ENCODE assay signal across 1 cellular context in the genomic region with DNA sequence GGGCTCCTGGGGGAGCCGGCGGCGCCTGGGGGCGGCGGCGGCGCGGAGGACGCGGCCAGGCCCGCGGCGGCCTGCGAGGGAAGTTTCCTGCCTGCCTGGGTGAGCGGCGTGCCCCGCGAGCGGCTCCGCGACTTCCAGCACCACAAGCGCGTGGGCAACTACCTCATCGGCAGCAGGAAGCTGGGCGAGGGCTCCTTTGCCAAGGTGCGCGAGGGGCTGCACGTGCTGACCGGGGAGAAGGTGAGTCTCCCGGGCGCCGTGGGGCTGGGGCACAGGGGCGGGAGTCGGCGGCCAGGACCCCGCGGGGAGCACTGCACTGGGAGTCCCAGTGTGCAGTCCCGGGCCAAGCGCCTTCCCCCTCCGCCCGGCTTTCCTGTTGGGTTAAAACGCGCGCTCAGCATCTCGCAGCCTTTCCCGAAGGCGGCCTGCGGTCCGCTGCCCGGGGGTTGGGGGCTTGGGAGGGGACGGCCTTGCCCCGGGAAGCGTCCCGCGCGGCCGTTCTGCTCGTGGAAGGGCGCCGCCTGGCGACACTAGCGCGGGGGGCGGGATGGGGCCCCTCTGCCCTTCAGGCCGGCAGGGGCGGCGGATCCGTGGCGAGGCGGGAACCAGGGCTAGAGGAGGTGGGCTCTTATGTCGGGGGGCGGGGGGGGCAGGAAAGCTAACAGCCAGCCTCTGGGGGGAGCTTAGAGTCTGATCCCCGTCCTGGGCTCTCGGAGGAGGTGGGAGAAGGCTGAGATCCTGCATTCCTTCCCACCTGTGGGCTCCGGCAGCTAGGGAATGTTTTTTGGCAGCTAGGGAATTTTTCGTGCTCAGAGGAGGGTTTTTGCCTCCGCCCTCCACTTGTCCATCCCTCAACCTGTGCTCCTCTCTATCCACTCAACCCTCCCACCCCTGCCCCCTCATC.
TF ChIP-seq lines count a peak whose summit lies in the region.

No MANE protein-coding gene starts in this region.

TF ChIP-seq in HepG2, 621 proteins besides CTCF, POLR2A, EP300 and RAD21 (continued from another document and continues in another):
- TF ChIP-seq, protein P1, sequence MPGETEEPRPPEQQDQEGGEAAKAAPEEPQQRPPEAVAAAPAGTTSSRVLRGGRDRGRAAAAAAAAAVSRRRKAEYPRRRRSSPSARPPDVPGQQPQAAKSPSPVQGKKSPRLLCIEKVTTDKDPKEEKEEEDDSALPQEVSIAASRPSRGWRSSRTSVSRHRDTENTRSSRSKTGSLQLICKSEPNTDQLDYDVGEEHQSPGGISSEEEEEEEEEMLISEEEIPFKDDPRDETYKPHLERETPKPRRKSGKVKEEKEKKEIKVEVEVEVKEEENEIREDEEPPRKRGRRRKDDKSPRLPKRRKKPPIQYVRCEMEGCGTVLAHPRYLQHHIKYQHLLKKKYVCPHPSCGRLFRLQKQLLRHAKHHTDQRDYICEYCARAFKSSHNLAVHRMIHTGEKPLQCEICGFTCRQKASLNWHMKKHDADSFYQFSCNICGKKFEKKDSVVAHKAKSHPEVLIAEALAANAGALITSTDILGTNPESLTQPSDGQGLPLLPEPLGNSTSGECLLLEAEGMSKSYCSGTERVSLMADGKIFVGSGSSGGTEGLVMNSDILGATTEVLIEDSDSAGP (CRISPR knock-in tag; IDR thresholded peaks at IDR 0.05; ENCODE audit: borderline replicate concordance): peak; percentile 72; the same call in 1 of the 2 replicates
- TF ChIP-seq MTA1 (CRISPR knock-in tag; IDR thresholded peaks at IDR 0.05; ENCODE audit: borderline replicate concordance) (peak; percentile 34; the same call in 1 of the 2 replicates), ZNF747 (CRISPR knock-in tag; IDR thresholded peaks at IDR 0.05; ENCODE audit: borderline replicate concordance) (0 out of 2 replicates have a peak, but pooled peaks have one; percentile 24), FOXJ3 (CRISPR knock-in tag; IDR thresholded peaks at IDR 0.05; ENCODE audit: borderline replicate concordance) (no peak), REL (CRISPR knock-in tag; conservative IDR thresholded peaks at IDR 0.05) (no peak), PRPF4 (IDR thresholded peaks at IDR 0.05; ENCODE audit: low read depth, low read length, poor library complexity, severe bottlenecking) (no peak), ASH2L (IDR thresholded peaks at IDR 0.05; ENCODE audit: insufficient read length, low read depth, low read length) (no peak), RAD51 (IDR thresholded peaks at IDR 0.05; ENCODE audit: borderline replicate concordance) (no peak), ZNF143 (CRISPR knock-in tag; IDR thresholded peaks at IDR 0.05) (no peak), ADNP (CRISPR knock-in tag; IDR thresholded peaks at IDR 0.05) (0 out of 2 replicates have a peak, but pooled peaks have one; percentile 45), SAP130 (CRISPR knock-in tag; IDR thresholded peaks at IDR 0.05; ENCODE audit: low read depth) (peak; percentile 51; the same call in 1 of the 2 replicates), NONO (IDR thresholded peaks at IDR 0.05) (no peak), NONO (CRISPR knock-in tag; conservative IDR thresholded peaks at IDR 0.05) (peak; percentile 59; the same call in 1 of the 2 replicates), ZMYM4 (CRISPR knock-in tag; IDR thresholded peaks at IDR 0.05) (peak; percentile 56; the same call in 1 of the 2 replicates), ZNF777 (CRISPR knock-in tag; IDR thresholded peaks at IDR 0.05) (0 out of 2 replicates have a peak, but pooled peaks have one; percentile 4), ZSCAN31 (CRISPR knock-in tag; IDR thresholded peaks at IDR 0.05; ENCODE audit: low read depth) (0 out of 2 replicates have a peak, but pooled peaks have one; percentile 49), ATRX (CRISPR knock-in tag; IDR thresholded peaks at IDR 0.05; ENCODE audit: borderline replicate concordance) (no peak), HNRNPLL (IDR thresholded peaks at IDR 0.05; ENCODE audit: low read depth, low read length, poor library complexity, severe bottlenecking) (peak; percentile 37), AGO2 (optimal IDR thresholded peaks at IDR 0.05; ENCODE audit: low read depth, low read length) (peak; percentile 33), KDM3A (CRISPR knock-in tag; IDR thresholded peaks at IDR 0.05; ENCODE audit: low read depth) (0 out of 2 replicates have a peak, but pooled peaks have one; percentile 36), TARDBP (CRISPR knock-in tag; IDR thresholded peaks at IDR 0.05) (peak; percentile 46; the same call in 1 of the 2 replicates), MTF2 (CRISPR knock-in tag; IDR thresholded peaks at IDR 0.05; ENCODE audit: borderline replicate concordance) (0 out of 2 replicates have a peak, but pooled peaks have one; percentile 42)
- TF ChIP-seq, protein P2, sequence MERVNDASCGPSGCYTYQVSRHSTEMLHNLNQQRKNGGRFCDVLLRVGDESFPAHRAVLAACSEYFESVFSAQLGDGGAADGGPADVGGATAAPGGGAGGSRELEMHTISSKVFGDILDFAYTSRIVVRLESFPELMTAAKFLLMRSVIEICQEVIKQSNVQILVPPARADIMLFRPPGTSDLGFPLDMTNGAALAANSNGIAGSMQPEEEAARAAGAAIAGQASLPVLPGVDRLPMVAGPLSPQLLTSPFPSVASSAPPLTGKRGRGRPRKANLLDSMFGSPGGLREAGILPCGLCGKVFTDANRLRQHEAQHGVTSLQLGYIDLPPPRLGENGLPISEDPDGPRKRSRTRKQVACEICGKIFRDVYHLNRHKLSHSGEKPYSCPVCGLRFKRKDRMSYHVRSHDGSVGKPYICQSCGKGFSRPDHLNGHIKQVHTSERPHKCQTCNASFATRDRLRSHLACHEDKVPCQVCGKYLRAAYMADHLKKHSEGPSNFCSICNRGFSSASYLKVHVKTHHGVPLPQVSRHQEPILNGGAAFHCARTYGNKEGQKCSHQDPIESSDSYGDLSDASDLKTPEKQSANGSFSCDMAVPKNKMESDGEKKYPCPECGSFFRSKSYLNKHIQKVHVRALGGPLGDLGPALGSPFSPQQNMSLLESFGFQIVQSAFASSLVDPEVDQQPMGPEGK (CRISPR knock-in tag; IDR thresholded peaks at IDR 0.05): peak; percentile 96
- TF ChIP-seq, protein P3, sequence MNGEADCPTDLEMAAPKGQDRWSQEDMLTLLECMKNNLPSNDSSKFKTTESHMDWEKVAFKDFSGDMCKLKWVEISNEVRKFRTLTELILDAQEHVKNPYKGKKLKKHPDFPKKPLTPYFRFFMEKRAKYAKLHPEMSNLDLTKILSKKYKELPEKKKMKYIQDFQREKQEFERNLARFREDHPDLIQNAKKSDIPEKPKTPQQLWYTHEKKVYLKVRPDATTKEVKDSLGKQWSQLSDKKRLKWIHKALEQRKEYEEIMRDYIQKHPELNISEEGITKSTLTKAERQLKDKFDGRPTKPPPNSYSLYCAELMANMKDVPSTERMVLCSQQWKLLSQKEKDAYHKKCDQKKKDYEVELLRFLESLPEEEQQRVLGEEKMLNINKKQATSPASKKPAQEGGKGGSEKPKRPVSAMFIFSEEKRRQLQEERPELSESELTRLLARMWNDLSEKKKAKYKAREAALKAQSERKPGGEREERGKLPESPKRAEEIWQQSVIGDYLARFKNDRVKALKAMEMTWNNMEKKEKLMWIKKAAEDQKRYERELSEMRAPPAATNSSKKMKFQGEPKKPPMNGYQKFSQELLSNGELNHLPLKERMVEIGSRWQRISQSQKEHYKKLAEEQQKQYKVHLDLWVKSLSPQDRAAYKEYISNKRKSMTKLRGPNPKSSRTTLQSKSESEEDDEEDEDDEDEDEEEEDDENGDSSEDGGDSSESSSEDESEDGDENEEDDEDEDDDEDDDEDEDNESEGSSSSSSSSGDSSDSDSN (CRISPR knock-in tag; IDR thresholded peaks at IDR 0.05): peak; percentile 55
- TF ChIP-seq, protein P4, sequence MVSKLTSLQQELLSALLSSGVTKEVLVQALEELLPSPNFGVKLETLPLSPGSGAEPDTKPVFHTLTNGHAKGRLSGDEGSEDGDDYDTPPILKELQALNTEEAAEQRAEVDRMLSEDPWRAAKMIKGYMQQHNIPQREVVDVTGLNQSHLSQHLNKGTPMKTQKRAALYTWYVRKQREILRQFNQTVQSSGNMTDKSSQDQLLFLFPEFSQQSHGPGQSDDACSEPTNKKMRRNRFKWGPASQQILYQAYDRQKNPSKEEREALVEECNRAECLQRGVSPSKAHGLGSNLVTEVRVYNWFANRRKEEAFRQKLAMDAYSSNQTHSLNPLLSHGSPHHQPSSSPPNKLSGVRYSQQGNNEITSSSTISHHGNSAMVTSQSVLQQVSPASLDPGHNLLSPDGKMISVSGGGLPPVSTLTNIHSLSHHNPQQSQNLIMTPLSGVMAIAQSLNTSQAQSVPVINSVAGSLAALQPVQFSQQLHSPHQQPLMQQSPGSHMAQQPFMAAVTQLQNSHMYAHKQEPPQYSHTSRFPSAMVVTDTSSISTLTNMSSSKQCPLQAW (CRISPR knock-in tag; IDR thresholded peaks at IDR 0.05): 0 out of 2 replicates have a peak, but pooled peaks have one; percentile 25
- TF ChIP-seq, protein P5, sequence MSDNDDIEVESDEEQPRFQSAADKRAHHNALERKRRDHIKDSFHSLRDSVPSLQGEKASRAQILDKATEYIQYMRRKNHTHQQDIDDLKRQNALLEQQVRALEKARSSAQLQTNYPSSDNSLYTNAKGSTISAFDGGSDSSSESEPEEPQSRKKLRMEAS (IDR thresholded peaks at IDR 0.05): peak; percentile 58
- TF ChIP-seq, protein P6, sequence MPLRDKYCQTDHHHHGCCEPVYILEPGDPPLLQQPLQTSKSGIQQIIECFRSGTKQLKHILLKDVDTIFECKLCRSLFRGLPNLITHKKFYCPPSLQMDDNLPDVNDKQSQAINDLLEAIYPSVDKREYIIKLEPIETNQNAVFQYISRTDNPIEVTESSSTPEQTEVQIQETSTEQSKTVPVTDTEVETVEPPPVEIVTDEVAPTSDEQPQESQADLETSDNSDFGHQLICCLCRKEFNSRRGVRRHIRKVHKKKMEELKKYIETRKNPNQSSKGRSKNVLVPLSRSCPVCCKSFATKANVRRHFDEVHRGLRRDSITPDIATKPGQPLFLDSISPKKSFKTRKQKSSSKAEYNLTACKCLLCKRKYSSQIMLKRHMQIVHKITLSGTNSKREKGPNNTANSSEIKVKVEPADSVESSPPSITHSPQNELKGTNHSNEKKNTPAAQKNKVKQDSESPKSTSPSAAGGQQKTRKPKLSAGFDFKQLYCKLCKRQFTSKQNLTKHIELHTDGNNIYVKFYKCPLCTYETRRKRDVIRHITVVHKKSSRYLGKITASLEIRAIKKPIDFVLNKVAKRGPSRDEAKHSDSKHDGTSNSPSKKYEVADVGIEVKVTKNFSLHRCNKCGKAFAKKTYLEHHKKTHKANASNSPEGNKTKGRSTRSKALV (CRISPR knock-in tag; IDR thresholded peaks at IDR 0.05): 0 out of 2 replicates have a peak, but pooled peaks have one; percentile 23
- TF ChIP-seq, protein P7, sequence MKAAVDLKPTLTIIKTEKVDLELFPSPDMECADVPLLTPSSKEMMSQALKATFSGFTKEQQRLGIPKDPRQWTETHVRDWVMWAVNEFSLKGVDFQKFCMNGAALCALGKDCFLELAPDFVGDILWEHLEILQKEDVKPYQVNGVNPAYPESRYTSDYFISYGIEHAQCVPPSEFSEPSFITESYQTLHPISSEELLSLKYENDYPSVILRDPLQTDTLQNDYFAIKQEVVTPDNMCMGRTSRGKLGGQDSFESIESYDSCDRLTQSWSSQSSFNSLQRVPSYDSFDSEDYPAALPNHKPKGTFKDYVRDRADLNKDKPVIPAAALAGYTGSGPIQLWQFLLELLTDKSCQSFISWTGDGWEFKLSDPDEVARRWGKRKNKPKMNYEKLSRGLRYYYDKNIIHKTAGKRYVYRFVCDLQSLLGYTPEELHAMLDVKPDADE (CRISPR knock-in tag; IDR thresholded peaks at IDR 0.05): no peak
- TF ChIP-seq, protein P8, sequence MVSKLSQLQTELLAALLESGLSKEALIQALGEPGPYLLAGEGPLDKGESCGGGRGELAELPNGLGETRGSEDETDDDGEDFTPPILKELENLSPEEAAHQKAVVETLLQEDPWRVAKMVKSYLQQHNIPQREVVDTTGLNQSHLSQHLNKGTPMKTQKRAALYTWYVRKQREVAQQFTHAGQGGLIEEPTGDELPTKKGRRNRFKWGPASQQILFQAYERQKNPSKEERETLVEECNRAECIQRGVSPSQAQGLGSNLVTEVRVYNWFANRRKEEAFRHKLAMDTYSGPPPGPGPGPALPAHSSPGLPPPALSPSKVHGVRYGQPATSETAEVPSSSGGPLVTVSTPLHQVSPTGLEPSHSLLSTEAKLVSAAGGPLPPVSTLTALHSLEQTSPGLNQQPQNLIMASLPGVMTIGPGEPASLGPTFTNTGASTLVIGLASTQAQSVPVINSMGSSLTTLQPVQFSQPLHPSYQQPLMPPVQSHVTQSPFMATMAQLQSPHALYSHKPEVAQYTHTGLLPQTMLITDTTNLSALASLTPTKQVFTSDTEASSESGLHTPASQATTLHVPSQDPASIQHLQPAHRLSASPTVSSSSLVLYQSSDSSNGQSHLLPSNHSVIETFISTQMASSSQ (IDR thresholded peaks at IDR 0.05; ENCODE audit: low read depth): no peak
- TF ChIP-seq, protein P8 (CRISPR knock-in tag; IDR thresholded peaks at IDR 0.05; ENCODE audit: borderline replicate concordance): no peak
- TF ChIP-seq, protein P9, sequence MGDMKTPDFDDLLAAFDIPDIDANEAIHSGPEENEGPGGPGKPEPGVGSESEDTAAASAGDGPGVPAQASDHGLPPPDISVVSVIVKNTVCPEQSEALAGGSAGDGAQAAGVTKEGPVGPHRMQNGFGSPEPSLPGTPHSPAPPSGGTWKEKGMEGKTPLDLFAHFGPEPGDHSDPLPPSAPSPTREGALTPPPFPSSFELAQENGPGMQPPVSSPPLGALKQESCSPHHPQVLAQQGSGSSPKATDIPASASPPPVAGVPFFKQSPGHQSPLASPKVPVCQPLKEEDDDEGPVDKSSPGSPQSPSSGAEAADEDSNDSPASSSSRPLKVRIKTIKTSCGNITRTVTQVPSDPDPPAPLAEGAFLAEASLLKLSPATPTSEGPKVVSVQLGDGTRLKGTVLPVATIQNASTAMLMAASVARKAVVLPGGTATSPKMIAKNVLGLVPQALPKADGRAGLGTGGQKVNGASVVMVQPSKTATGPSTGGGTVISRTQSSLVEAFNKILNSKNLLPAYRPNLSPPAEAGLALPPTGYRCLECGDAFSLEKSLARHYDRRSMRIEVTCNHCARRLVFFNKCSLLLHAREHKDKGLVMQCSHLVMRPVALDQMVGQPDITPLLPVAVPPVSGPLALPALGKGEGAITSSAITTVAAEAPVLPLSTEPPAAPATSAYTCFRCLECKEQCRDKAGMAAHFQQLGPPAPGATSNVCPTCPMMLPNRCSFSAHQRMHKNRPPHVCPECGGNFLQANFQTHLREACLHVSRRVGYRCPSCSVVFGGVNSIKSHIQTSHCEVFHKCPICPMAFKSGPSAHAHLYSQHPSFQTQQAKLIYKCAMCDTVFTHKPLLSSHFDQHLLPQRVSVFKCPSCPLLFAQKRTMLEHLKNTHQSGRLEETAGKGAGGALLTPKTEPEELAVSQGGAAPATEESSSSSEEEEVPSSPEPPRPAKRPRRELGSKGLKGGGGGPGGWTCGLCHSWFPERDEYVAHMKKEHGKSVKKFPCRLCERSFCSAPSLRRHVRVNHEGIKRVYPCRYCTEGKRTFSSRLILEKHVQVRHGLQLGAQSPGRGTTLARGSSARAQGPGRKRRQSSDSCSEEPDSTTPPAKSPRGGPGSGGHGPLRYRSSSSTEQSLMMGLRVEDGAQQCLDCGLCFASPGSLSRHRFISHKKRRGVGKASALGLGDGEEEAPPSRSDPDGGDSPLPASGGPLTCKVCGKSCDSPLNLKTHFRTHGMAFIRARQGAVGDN (CRISPR knock-in tag; IDR thresholded peaks at IDR 0.05): peak; percentile 68
